In the genomic region with DNA sequence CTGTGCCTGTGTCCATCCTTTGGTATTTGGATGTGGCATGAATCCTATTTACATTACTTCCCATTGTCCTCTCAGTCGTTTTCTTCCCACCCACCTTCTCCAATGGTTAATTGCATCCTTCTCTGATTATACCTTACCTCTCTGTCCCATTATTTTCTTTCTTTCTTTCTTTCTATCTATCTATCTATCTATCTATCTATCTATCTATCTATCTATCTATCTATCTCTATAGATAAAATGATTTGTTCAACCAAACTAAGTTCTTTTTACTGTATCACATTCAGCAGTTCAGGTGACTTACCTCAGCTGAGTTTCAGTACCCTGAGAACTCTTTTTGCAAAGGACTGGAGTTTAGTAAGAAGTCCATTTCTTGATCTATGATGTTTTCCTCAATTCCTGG, we compare ENCODE assay signal across 27 cellular contexts.
"Had no signal": no experiment of that assay in that cellular context is flagged by ENCODE, and none has a peak within 500 bp of the region (broad histone marks: within the 10 kb centered on the region; RNA-seq: fewer than 3 reads in every experiment).

No MANE protein-coding gene starts in this region.

- DNase-seq: stimulated activated CD4-positive, alpha-beta T cell treated with anti-CD3 and anti-CD28 coated beads, Interleukin-2, amount 100 ng/mL, for 48 hours; stimulated activated CD4-positive, alpha-beta T cell treated with anti-CD3 and anti-CD28 coated beads, Interleukin-4, amount 100 ng/mL, for 1 hour; stimulated activated CD4-positive, alpha-beta T cell treated with anti-CD3 and anti-CD28 coated beads, Interleukin-4, amount 100 ng/mL, for 24 hours; stimulated activated CD4-positive, alpha-beta T cell treated with anti-CD3 and anti-CD28 coated beads, Interleukin-4, amount 100 ng/mL, for 4 hours; stimulated activated CD8-positive, alpha-beta memory T cell treated with anti-CD3 and anti-CD28 coated beads, Interleukin-4, amount 100 ng/mL, for 48 hours; stimulated activated naive B cell treated with anti-CD40 and anti-IgM and Interleukin-4, amounts not matched to agents 10 μg/mL and 1 μg/mL and 100 μg/mL, for 72 hours; stimulated activated naive CD4-positive, alpha-beta T cell; stimulated activated naive CD4-positive, alpha-beta T cell treated with Interleukin-2 at 50 U/mL for 16 hours; stimulated activated naive CD8-positive, alpha-beta T cell treated with anti-CD3 and anti-CD28 coated beads, Interleukin-15, amount 100 ng/mL, for 72 hours; stimulated activated naive CD8-positive, alpha-beta T cell treated with anti-CD3 and anti-CD28 coated beads, Interleukin-15, Interleukin-2, amounts not matched to agents 100 U/mL and 50 U/mL, for 24 hours; stomach; substantia nigra; testis; thyroid gland; tibial artery; transverse colon; trophoblast cell; upper lobe of left lung; upper lobe of right lung; uterus had no signal

- FAIRE-seq: urothelium cell line had no signal

- H3K4me3 ChIP-seq: stomach, suprapubic skin, testis, thoracic aorta, thyroid gland, tibial artery, tibial nerve, transverse colon, upper lobe of left lung, upper lobe of right lung, uterus, vagina had no signal

- H3K4me1 ChIP-seq: stomach, suprapubic skin, testis, thyroid gland, tibial artery, tibial nerve, transverse colon, upper lobe of left lung, upper lobe of right lung, uterus, vagina had no signal

- H3K36me3 ChIP-seq: stomach, suprapubic skin, thoracic aorta, thyroid gland, tibial artery, tibial nerve, transverse colon, upper lobe of left lung, upper lobe of right lung, uterus, vagina had no signal

- H3K9me3 ChIP-seq: stomach, suprapubic skin, testis, thoracic aorta, thyroid gland, tibial artery, tibial nerve, transverse colon, upper lobe of left lung, upper lobe of right lung, uterus, vagina had no signal

- H3K27ac ChIP-seq: stomach, suprapubic skin, testis, thoracic aorta, thyroid gland, tibial artery, tibial nerve, transverse colon, upper lobe of left lung, upper lobe of right lung, uterus, vagina had no signal

- ATAC-seq: stimulated activated effector memory CD8-positive, alpha-beta T cell treated with anti-CD3 and anti-CD28 coated beads, Interleukin-12 subunit alpha, Interleukin-12 subunit beta, amount 100 ng/mL, for 72 hours; stimulated activated memory B cell treated with anti-CD40 and anti-IgM and Interleukin-4, amounts not matched to agents 10 μg/mL and 1 μg/mL and 100 μg/mL, for 72 hours; stimulated activated naive B cell treated with anti-CD40 and anti-IgM and Interleukin-4, amounts not matched to agents 10 μg/mL and 1 μg/mL and 100 μg/mL, for 72 hours; stimulated activated naive CD8-positive, alpha-beta T cell treated with anti-CD3 and anti-CD28 coated beads, Interleukin-15, amount 100 ng/mL, for 72 hours; stimulated activated naive CD8-positive, alpha-beta T cell treated with anti-CD3 and anti-CD28 coated beads, Interleukin-15, Interleukin-2, amounts not matched to agents 100 U/mL and 50 U/mL, for 24 hours; upper lobe of right lung had no signal

- H3K27me3 ChIP-seq: stomach, suprapubic skin, testis, thyroid gland, tibial artery, tibial nerve, transverse colon, upper lobe of left lung, upper lobe of right lung, uterus, vagina had no signal
